In genomic region chr12:3741882-3742672, GRCh38 we compare ENCODE assay signal across 24 cellular contexts.
"Had no signal": no experiment of that assay in that cellular context is flagged by ENCODE, and none has a peak within 500 bp of the region (broad histone marks: within the 10 kb centered on the region; RNA-seq: fewer than 3 reads in every experiment).

No MANE protein-coding gene starts in this region.

- H3K4me1 ChIP-seq: ascending aorta, breast epithelium, gastrocnemius medialis, suprapubic skin had no signal

- H3K27ac ChIP-seq: ascending aorta, gastrocnemius medialis, skin epidermis, suprapubic skin had no signal

- H3K4me1 Mint-ChIP-seq: nephron, WTC11 had no signal

- H3K36me3 Mint-ChIP-seq: WTC11 had no signal

- H3K27ac Mint-ChIP-seq: activated CD4-positive, alpha-beta T cell treated with anti-CD3 and anti-CD28 coated beads for 36 hours; nephron; progenitor cell of endocrine pancreas; T-helper 2 cell treated with Interferon-gamma antibody and Interleukin-4, amounts not matched to agents 5 μg/mL and 100 μg/mL, for 36 hours; type B pancreatic cell; WTC11 had no signal

- H3K27me3 Mint-ChIP-seq: activated CD4-positive, alpha-beta T cell treated with anti-CD3 and anti-CD28 coated beads for 36 hours; stimulated activated naive CD8-positive, alpha-beta T cell treated with anti-CD3 and anti-CD28 coated beads, Interleukin-15, amount 100 ng/mL, for 72 hours had no signal

- H3K27me3 ChIP-seq: ascending aorta, breast epithelium, gastrocnemius medialis, heart left ventricle, suprapubic skin had no signal

- H3K4me3 Mint-ChIP-seq: activated CD4-positive, alpha-beta T cell treated with anti-CD3 and anti-CD28 coated beads for 36 hours; nephron; stimulated activated naive CD8-positive, alpha-beta T cell treated with anti-CD3 and anti-CD28 coated beads, Interleukin-15, amount 100 ng/mL, for 72 hours; T-helper 2 cell treated with Interferon-gamma antibody and Interleukin-4, amounts not matched to agents 5 μg/mL and 100 μg/mL, for 36 hours; type B pancreatic cell; WTC11 had no signal

- H3K9me3 ChIP-seq: ascending aorta, breast epithelium, gastrocnemius medialis, heart left ventricle had no signal

- H3K4me3 ChIP-seq: ascending aorta, breast epithelium, gastrocnemius medialis, heart left ventricle, skin epidermis, suprapubic skin had no signal

- ATAC-seq: activated CD4-positive, alpha-beta T cell treated with anti-CD3 and anti-CD28 coated beads for 36 hours; gastrocnemius medialis; heart left ventricle; stimulated activated naive CD8-positive, alpha-beta T cell treated with anti-CD3 and anti-CD28 coated beads, Interleukin-15, amount 100 ng/mL, for 72 hours; WTC11 had no signal

- H3K36me3 ChIP-seq: ascending aorta, breast epithelium, gastrocnemius medialis, heart left ventricle, suprapubic skin had no signal

- H3K9me3 Mint-ChIP-seq: nephron; stimulated activated naive CD8-positive, alpha-beta T cell treated with anti-CD3 and anti-CD28 coated beads, Interleukin-15, amount 100 ng/mL, for 72 hours; T-helper 2 cell treated with Interferon-gamma antibody and Interleukin-4, amounts not matched to agents 5 μg/mL and 100 μg/mL, for 36 hours; type B pancreatic cell had no signal

- DNase-seq: activated CD4-positive, alpha-beta T cell treated with anti-CD3 and anti-CD28 coated beads for 36 hours; activated CD4-positive, alpha-beta T cell treated with anti-CD3 and anti-CD28 coated beads, Interleukin-2, amount 50 U/mL, for 48 hours; activated effector memory CD4-positive, alpha-beta T cell treated with anti-CD3 and anti-CD28 coated beads, Interleukin-2, amount 50 U/mL, for 16 hours; activated naive CD4-positive, alpha-beta T cell treated with anti-CD3 and anti-CD28 coated beads, Interleukin-2, amount 50 U/mL, for 16 hours; activated T-cell treated with anti-CD3 and anti-CD28 coated beads, Interleukin-2, amount 50 U/mL, for 1 hour; cortex of kidney; gastrocnemius medialis; heart left ventricle; kidney glomerular epithelial cell; mesenchymal stem cell; occipital lobe; stimulated activated CD4-positive, alpha-beta T cell treated with anti-CD3 and anti-CD28 coated beads, Interleukin-2, amount 100 ng/mL, for 48 hours; stimulated activated naive CD8-positive, alpha-beta T cell treated with anti-CD3 and anti-CD28 coated beads, Interleukin-15, amount 100 ng/mL, for 72 hours; SW 1271 had no signal

- FAIRE-seq: endometrium had no signal
